Comparison of ENCODE assay signal across 11 cellular contexts in the genomic region with DNA sequence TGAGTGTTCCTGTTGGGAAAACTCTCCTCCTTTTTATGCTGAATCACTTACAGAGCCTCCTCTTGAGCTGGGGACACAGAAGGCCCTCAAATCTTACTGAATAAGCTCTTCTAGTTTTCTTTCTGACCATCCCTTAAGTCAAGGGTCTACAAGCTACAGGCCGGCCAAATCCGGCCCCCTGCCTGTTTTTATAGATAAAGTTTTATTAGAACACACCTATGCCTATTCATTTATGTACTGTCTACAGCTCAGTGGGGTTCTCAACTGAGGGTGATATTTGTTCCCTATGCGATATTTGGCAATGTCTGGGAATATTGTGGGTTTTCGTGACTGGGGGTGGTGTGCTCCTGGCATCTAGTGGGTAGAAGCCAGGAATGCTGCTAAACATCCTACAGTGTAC. TPM values are rescaled to one million over a fixed set of nuclear protein-coding genes. Genes with fewer than 3 reads are reported as not detected.
DNase-seq lines count a peak whose midpoint lies in the region; ATAC-seq and TF ChIP-seq lines count a peak whose summit lies in the region.
"Had no signal": no experiment of that assay in that cellular context is flagged by ENCODE, and none has a peak within 500 bp of the region (broad histone marks: within the 10 kb centered on the region; RNA-seq: fewer than 3 reads in every experiment).

No MANE protein-coding gene starts in this region.

- peaks cover 9% of the 10 kb centered on the region for H4K20me1 ChIP-seq in GM23338 (replicated peaks; ENCODE audit: insufficient read depth)

- peak overlapping the region; percentile 92 for H3K27ac ChIP-seq in GM23338 (ENCODE audit: low read depth)
- H3K27ac ChIP-seq: cardiac muscle cell, SJCRH30 had no signal

- H3K4me3 ChIP-seq in GM23338 (peak overlapping the region; percentile 13), skeletal muscle satellite cell (ENCODE audit: low read length) (peak overlapping the region; percentile 44)
- H3K4me3 ChIP-seq: cardiac muscle cell, SJCRH30 had no signal

- CTCF ChIA-PET in WTC11 (lab: Charles Lee) = interaction anchor here (1.1 to 1.9 kb wide), 2 partner anchors 15 to 220 kb away, joined by 8 to 9 read pairs; no protein-coding TSS in a partner anchor

- no peaks in the 10 kb centered on the region for H3K36me3 ChIP-seq in GM23338 (ENCODE audit: insufficient read depth)
- peaks cover 98% of the 10 kb centered on the region for H3K36me3 ChIP-seq in skeletal muscle satellite cell (ENCODE audit: insufficient read depth, low read length)
- H3K36me3 ChIP-seq: cardiac muscle cell had no signal

- H3K4me3 Mint-ChIP-seq in GM23338 (peak overlapping the region; percentile 37; the same call in 2 of the 3 replicates), WTC11 (peak overlapping the region; percentile 24), glutamatergic neuron (ENCODE audit: unreplicated experiment) (peak overlapping the region; percentile 62)
- H3K4me3 Mint-ChIP-seq: activated CD8-positive, alpha-beta memory T cell treated with anti-CD3 and anti-CD28 coated beads, Interleukin-2, amount 10 ng/mL, durations not matched to agents 7 days and 5 days had no signal

- TF ChIP-seq CTCF in GM23338 (conservative IDR thresholded peaks at IDR 0.05; ENCODE audit: low read depth in 2 of 2) (no peak), WTC11 (IDR thresholded peaks at IDR 0.05) (no peak), glutamatergic neuron (IDR thresholded peaks at IDR 0.05; ENCODE audit: partially characterized antibody, unreplicated experiment) (no peak)

- POLR2A ChIA-PET in WTC11 (lab: Charles Lee) = interaction anchor here (1.5 to 2.2 kb wide), 2 partner anchors 13 to 15 kb away, joined by 4 to 11 read pairs; partner anchors contain the start of gene CDC42EP3

- H3K4me1 Mint-ChIP-seq in GM23338 (peaks cover 89% of the 10 kb centered on the region), WTC11 (peaks cover 90% of the 10 kb centered on the region), glutamatergic neuron (ENCODE audit: low read depth, unreplicated experiment) (peaks cover 53% of the 10 kb centered on the region)

- H3K9me3 ChIP-seq in skeletal muscle satellite cell (replicated peaks; ENCODE audit: low read length) = no peaks in the 10 kb centered on the region
- H3K9me3 ChIP-seq: SJCRH30 had no signal

- H3K79me2 ChIP-seq in GM23338 (replicated peaks; ENCODE audit: insufficient read depth) = peaks cover 75% of the 10 kb centered on the region

- H3K4me1 ChIP-seq in GM23338 (ENCODE audit: insufficient read depth) (peaks cover 88% of the 10 kb centered on the region), skeletal muscle satellite cell (ENCODE audit: control insufficient read depth, insufficient read depth, low read length) (peaks cover 99% of the 10 kb centered on the region)

- peak overlapping the region; percentile 2 for H3K9ac ChIP-seq in skeletal muscle satellite cell (ENCODE audit: low read depth, low read length)

- no peaks in the 10 kb centered on the region for H3K9me2 ChIP-seq in GM23338 (ENCODE audit: insufficient read depth)

- H3K4me2 ChIP-seq in GM23338 = peak overlapping the region; percentile 37
- peak overlapping the region; percentile 53 for H3K4me2 ChIP-seq in skeletal muscle satellite cell (ENCODE audit: low read length)

- no peak overlapping the region for H2AFZ ChIP-seq in GM23338

- H3K27me3 ChIP-seq in GM23338 (ENCODE audit: insufficient read depth) (peaks cover 10% of the 10 kb centered on the region), skeletal muscle satellite cell (ENCODE audit: control insufficient read depth, insufficient read depth, low read length) (no peaks in the 10 kb centered on the region)
- H3K27me3 ChIP-seq: cardiac muscle cell, SJCRH30 had no signal

- H3F3A ChIP-seq in GM23338 (replicated peaks; ENCODE audit: low read depth) = peaks cover 11% of the 10 kb centered on the region

- H3K9me3 Mint-ChIP-seq in GM23338 (no peaks in the 10 kb centered on the region), WTC11 (no peaks in the 10 kb centered on the region), glutamatergic neuron (ENCODE audit: unreplicated experiment) (peaks cover 6% of the 10 kb centered on the region)

- H3K27ac Mint-ChIP-seq in GM23338 = peak overlapping the region; percentile 77
- H3K27ac Mint-ChIP-seq in WTC11 = peak overlapping the region; percentile 85
- H3K27ac Mint-ChIP-seq in glutamatergic neuron (ENCODE audit: unreplicated experiment) = peak overlapping the region; percentile 60

- DNase-seq in GM23338 (ENCODE audit: low spot score) = no peak
- no peak for DNase-seq in WTC11 (ENCODE audit: low spot score)
- DNase-seq in glutamatergic neuron = no peak
- DNase-seq in OCI-M2 (lab: John Stamatoyannopoulos, UW; ENCODE audit: unreplicated experiment) = no peak
- no peak for DNase-seq in globus pallidus (ENCODE audit: low spot score)
- DNase-seq: activated CD8-positive, alpha-beta memory T cell treated with anti-CD3 and anti-CD28 coated beads, Interleukin-2, amount 10 ng/mL, durations not matched to agents 7 days and 5 days; SJCRH30 had no signal

- H3K27me3 Mint-ChIP-seq in GM23338 (ENCODE audit: insufficient read depth, low read depth, poor library complexity) = peaks cover 9% of the 10 kb centered on the region
- H3K27me3 Mint-ChIP-seq in WTC11 (ENCODE audit: low read depth) = peaks cover 41% of the 10 kb centered on the region
- no peaks in the 10 kb centered on the region for H3K27me3 Mint-ChIP-seq in glutamatergic neuron (ENCODE audit: unreplicated experiment)
- H3K27me3 Mint-ChIP-seq: activated CD8-positive, alpha-beta memory T cell treated with anti-CD3 and anti-CD28 coated beads, Interleukin-2, amount 10 ng/mL, durations not matched to agents 7 days and 5 days had no signal

- H3K36me3 Mint-ChIP-seq in GM23338 (ENCODE audit: low read depth) (peaks cover 17% of the 10 kb centered on the region), WTC11 (peaks cover 4% of the 10 kb centered on the region; the same call in 1 of the 2 replicates), glutamatergic neuron (ENCODE audit: unreplicated experiment) (no peaks in the 10 kb centered on the region)

- ATAC-seq in GM23338 (no peak), WTC11 (no peak), HG02852 (IDR thresholded peaks at IDR 0.05; ENCODE audit: unreplicated experiment) (no peak), GM21576 (IDR thresholded peaks at IDR 0.05; ENCODE audit: unreplicated experiment) (no peak)
- ATAC-seq: activated CD8-positive, alpha-beta memory T cell treated with anti-CD3 and anti-CD28 coated beads, Interleukin-2, amount 10 ng/mL, durations not matched to agents 7 days and 5 days had no signal

TF ChIP-seq in GM23338, 12 proteins besides CTCF, POLR2A, EP300 and RAD21 (continues in another document):
- TF ChIP-seq REST (IDR thresholded peaks at IDR 0.05; ENCODE audit: unreplicated experiment) = no peak

TF ChIP-seq in WTC11, 78 proteins besides CTCF, POLR2A, EP300 and RAD21 (continues in another document):
- no peak for TF ChIP-seq OVOL2 (CRISPR knock-in tag; IDR thresholded peaks at IDR 0.05; ENCODE audit: borderline replicate concordance)
- no peak for TF ChIP-seq RELA (CRISPR knock-in tag; IDR thresholded peaks at IDR 0.05; ENCODE audit: borderline replicate concordance)
- TF ChIP-seq, protein P1, sequence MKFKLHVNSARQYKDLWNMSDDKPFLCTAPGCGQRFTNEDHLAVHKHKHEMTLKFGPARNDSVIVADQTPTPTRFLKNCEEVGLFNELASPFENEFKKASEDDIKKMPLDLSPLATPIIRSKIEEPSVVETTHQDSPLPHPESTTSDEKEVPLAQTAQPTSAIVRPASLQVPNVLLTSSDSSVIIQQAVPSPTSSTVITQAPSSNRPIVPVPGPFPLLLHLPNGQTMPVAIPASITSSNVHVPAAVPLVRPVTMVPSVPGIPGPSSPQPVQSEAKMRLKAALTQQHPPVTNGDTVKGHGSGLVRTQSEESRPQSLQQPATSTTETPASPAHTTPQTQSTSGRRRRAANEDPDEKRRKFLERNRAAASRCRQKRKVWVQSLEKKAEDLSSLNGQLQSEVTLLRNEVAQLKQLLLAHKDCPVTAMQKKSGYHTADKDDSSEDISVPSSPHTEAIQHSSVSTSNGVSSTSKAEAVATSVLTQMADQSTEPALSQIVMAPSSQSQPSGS (CRISPR knock-in tag; IDR thresholded peaks at IDR 0.05; ENCODE audit: borderline replicate concordance, low read depth) = no peak
- TF ChIP-seq, protein P2, sequence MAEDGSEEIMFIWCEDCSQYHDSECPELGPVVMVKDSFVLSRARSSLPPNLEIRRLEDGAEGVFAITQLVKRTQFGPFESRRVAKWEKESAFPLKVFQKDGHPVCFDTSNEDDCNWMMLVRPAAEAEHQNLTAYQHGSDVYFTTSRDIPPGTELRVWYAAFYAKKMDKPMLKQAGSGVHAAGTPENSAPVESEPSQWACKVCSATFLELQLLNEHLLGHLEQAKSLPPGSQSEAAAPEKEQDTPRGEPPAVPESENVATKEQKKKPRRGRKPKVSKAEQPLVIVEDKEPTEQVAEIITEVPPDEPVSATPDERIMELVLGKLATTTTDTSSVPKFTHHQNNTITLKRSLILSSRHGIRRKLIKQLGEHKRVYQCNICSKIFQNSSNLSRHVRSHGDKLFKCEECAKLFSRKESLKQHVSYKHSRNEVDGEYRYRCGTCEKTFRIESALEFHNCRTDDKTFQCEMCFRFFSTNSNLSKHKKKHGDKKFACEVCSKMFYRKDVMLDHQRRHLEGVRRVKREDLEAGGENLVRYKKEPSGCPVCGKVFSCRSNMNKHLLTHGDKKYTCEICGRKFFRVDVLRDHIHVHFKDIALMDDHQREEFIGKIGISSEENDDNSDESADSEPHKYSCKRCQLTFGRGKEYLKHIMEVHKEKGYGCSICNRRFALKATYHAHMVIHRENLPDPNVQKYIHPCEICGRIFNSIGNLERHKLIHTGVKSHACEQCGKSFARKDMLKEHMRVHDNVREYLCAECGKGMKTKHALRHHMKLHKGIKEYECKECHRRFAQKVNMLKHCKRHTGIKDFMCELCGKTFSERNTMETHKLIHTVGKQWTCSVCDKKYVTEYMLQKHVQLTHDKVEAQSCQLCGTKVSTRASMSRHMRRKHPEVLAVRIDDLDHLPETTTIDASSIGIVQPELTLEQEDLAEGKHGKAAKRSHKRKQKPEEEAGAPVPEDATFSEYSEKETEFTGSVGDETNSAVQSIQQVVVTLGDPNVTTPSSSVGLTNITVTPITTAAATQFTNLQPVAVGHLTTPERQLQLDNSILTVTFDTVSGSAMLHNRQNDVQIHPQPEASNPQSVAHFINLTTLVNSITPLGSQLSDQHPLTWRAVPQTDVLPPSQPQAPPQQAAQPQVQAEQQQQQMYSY (CRISPR knock-in tag; IDR thresholded peaks at IDR 0.05) = no peak
- TF ChIP-seq, protein P3, sequence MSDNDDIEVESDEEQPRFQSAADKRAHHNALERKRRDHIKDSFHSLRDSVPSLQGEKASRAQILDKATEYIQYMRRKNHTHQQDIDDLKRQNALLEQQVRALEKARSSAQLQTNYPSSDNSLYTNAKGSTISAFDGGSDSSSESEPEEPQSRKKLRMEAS (CRISPR knock-in tag; IDR thresholded peaks at IDR 0.05) = no peak
- no peak for TF ChIP-seq JUN (CRISPR knock-in tag; IDR thresholded peaks at IDR 0.05)
- no peak for TF ChIP-seq JAZF1 (CRISPR knock-in tag; IDR thresholded peaks at IDR 0.05)

RNA-seq across cellular contexts. Expression of gene CDC42EP3, which starts 14.0 kb away (rescaled TPM):
- 23.2 and 31.4 TPM in 2 replicates for total RNA-seq in GM23338 (2014; rRNA removed; shearing (Covaris generic))
- polyA plus RNA-seq in GM23338 (2016; fragmentation: Nextera tagmentation; extraction: Ambion mirVana) = 22.9 and 31.4 TPM in 2 replicates
- total RNA-seq in WTC11 (2021) (21.2 to 31.5 TPM (median 21.8 TPM) in 3 replicates), glutamatergic neuron (ENCODE audit: unreplicated experiment) (32.9 TPM)
- total RNA-seq in skeletal muscle satellite cell (2012; rRNA removed) = 4.6 and 14.9 TPM in 2 replicates
